13 cellular contexts compared by ENCODE assay signal in genomic region chr2:96914332-96914731, GRCh38. TPM values are rescaled to one million over a fixed set of nuclear protein-coding genes. Genes with fewer than 3 reads are reported as not detected.
DNase-seq lines count a peak whose midpoint lies in the region; ATAC-seq and TF ChIP-seq lines count a peak whose summit lies in the region.
"Had no signal": no experiment of that assay in that cellular context is flagged by ENCODE, and none has a peak within 500 bp of the region (broad histone marks: within the 10 kb centered on the region; RNA-seq: fewer than 3 reads in every experiment).

No MANE protein-coding gene starts in this region.

- no peaks in the 10 kb centered on the region for H3K27me3 Mint-ChIP-seq in activated naive CD4-positive, alpha-beta T cell treated with anti-CD3 and anti-CD28 coated beads for 36 hours (ENCODE audit: low read depth)
- H3K27me3 Mint-ChIP-seq in T-helper 17 cell: no peaks in the 10 kb centered on the region
- no peaks in the 10 kb centered on the region for H3K27me3 Mint-ChIP-seq in Caco-2 (ENCODE audit: insufficient read depth, unreplicated experiment)

- H3K36me3 ChIP-seq in Caco-2 (ENCODE audit: control insufficient read depth, insufficient read depth, low read length): no peaks in the 10 kb centered on the region
- H3K36me3 ChIP-seq: esophagus squamous epithelium had no signal

- no peak for ATAC-seq in T-helper 17 cell

- CTCF ChIA-PET in activated naive CD4-positive, alpha-beta T cell treated with anti-CD3 and anti-CD28 coated beads for 36 hours (lab: Charles Lee): no interaction called here
- CTCF ChIA-PET in Caco-2 (lab: Charles Lee): no interaction called here

- intact Hi-C loops in activated naive CD4-positive, alpha-beta T cell treated with anti-CD3 and anti-CD28 coated beads for 36 hours (cut with micrococcal nuclease): no loop called here
- intact Hi-C loops in Caco-2 (cut with micrococcal nuclease; ENCODE audit: unreplicated experiment): no loop called here

- H3K4me3 Mint-ChIP-seq in activated naive CD4-positive, alpha-beta T cell treated with anti-CD3 and anti-CD28 coated beads for 36 hours: peak overlapping the region; percentile 48
- H3K4me3 Mint-ChIP-seq in T-helper 17 cell (peak overlapping the region; percentile 91), Caco-2 (ENCODE audit: unreplicated experiment) (no peak overlapping the region)
- H3K4me3 Mint-ChIP-seq: nephron had no signal

- H3K4me3 ChIP-seq in epithelial cell of esophagus (ENCODE audit: low read length) (no peak overlapping the region), skin epidermis (no peak overlapping the region), Caco-2 (ENCODE audit: low read depth, low read length) (no peak overlapping the region)
- H3K4me3 ChIP-seq: PC-9 had no signal

- H3K27ac Mint-ChIP-seq in activated naive CD4-positive, alpha-beta T cell treated with anti-CD3 and anti-CD28 coated beads for 36 hours: peak overlapping the region; percentile 65
- H3K27ac Mint-ChIP-seq in T-helper 17 cell (peak overlapping the region; percentile 94), Caco-2 (ENCODE audit: unreplicated experiment) (no peak overlapping the region)
- H3K27ac Mint-ChIP-seq: nephron had no signal

- BruUV-seq in Caco-2 (replicated peaks; lab: Mats Ljungman, UMichigan): no TSS peak

- H3K9me3 ChIP-seq in T-helper 17 cell (ENCODE audit: control insufficient read depth, low read length, poor library complexity, severe bottlenecking) (no peaks in the 10 kb centered on the region), Caco-2 (no peaks in the 10 kb centered on the region)
- H3K9me3 ChIP-seq: esophagus squamous epithelium had no signal

- peak overlapping the region in 12 of 21 experiments; percentile 6 to 88 (median 66) for H3K27ac ChIP-seq in skin epidermis
- H3K27ac ChIP-seq: PC-9 had no signal

- H3K9me3 Mint-ChIP-seq in activated naive CD4-positive, alpha-beta T cell treated with anti-CD3 and anti-CD28 coated beads for 36 hours: peaks cover 15% of the 10 kb centered on the region
- H3K9me3 Mint-ChIP-seq in Caco-2 (ENCODE audit: unreplicated experiment): no peaks in the 10 kb centered on the region
- H3K9me3 Mint-ChIP-seq: nephron had no signal

- H3K4me1 ChIP-seq in Caco-2: peaks cover 11% of the 10 kb centered on the region

- POLR2A ChIA-PET in Caco-2 (lab: Charles Lee): no interaction called here

- no peaks in the 10 kb centered on the region for H3K27me3 ChIP-seq in Caco-2 (replicated peaks; ENCODE audit: control insufficient read depth, insufficient read depth, low read length)
- H3K27me3 ChIP-seq: esophagus squamous epithelium had no signal

- TF ChIP-seq CTCF in epithelial cell of esophagus (IDR thresholded peaks at IDR 0.05; ENCODE audit: insufficient read depth, low read depth, low read length, missing control alignments) (no peak), Caco-2 (IDR thresholded peaks at IDR 0.05; ENCODE audit: insufficient read depth in 1 of 2, low read depth in 1 of 2, low read length in 1 of 2, severe bottlenecking in 1 of 2, unreplicated experiment in 1 of 2) (no peak)

- H3K36me3 Mint-ChIP-seq in activated naive CD4-positive, alpha-beta T cell treated with anti-CD3 and anti-CD28 coated beads for 36 hours (ENCODE audit: low read depth): no peaks in the 10 kb centered on the region
- H3K36me3 Mint-ChIP-seq in T-helper 17 cell (ENCODE audit: low read depth): peaks cover 6% of the 10 kb centered on the region
- H3K36me3 Mint-ChIP-seq in Caco-2 (ENCODE audit: insufficient read depth, unreplicated experiment): no peaks in the 10 kb centered on the region

- peaks cover 54% of the 10 kb centered on the region for H3K4me1 Mint-ChIP-seq in activated naive CD4-positive, alpha-beta T cell treated with anti-CD3 and anti-CD28 coated beads for 36 hours (ENCODE audit: low read depth)
- H3K4me1 Mint-ChIP-seq in T-helper 17 cell: peaks cover 45% of the 10 kb centered on the region
- peaks cover 37% of the 10 kb centered on the region for H3K4me1 Mint-ChIP-seq in Caco-2 (ENCODE audit: low read depth, unreplicated experiment)

- DNase-seq in activated naive CD4-positive, alpha-beta T cell treated with anti-CD3 and anti-CD28 coated beads for 36 hours: no peak
- DNase-seq in activated naive CD4-positive, alpha-beta T cell (lab: John Stamatoyannopoulos, UW): no peak
- DNase-seq in T-helper 17 cell (no peak), epithelial cell of esophagus (ENCODE audit: low read depth) (peak; percentile 69), retina (no peak), DMS153 treated with DMSO at 0.1 percent for 48 hours (lab: John Stamatoyannopoulos, UW; ENCODE audit: unreplicated experiment) (no peak), Caco-2 (no peak)
- DNase-seq: AML-193, esophagus squamous epithelium, NCI-H2171 treated with DMSO at 0.1 percent for 48 hours, PC-9 had no signal

RNA-seq across cellular contexts. Expression of gene SEMA4C, which starts 44.5 kb away (rescaled TPM):
- total RNA-seq in activated naive CD4-positive, alpha-beta T cell treated with anti-CD3 and anti-CD28 coated beads for 36 hours: 1 to 10 TPM; 7.7 to 8.5 TPM
- 10 to 100 TPM; 25.5 to 30.9 TPM for total RNA-seq in T-helper 17 cell
- total RNA-seq in Caco-2 (2022): 29.9 and 31.4 TPM in 2 replicates

RNA-seq across cellular contexts. Expression of gene ANKRD39, which starts 56.5 kb away (rescaled TPM):
- 10 to 100 TPM; 25.0 to 27.3 TPM for total RNA-seq in activated naive CD4-positive, alpha-beta T cell treated with anti-CD3 and anti-CD28 coated beads for 36 hours
- total RNA-seq in T-helper 17 cell: 10 to 100 TPM; 16.8 to 18.6 TPM
- 19.3 and 21.6 TPM in 2 replicates for total RNA-seq in Caco-2 (2022)
